In genomic region chr11:105915036-105915435, GRCh38 we compare ENCODE assay signal across 1 cellular context.
TF ChIP-seq lines count a peak whose summit lies in the region.

No MANE protein-coding gene starts in this region.

TF ChIP-seq in WTC11, 78 proteins besides CTCF, POLR2A, EP300 and RAD21 (continued from another document):
- TF ChIP-seq ZNF512 (CRISPR knock-in tag; IDR thresholded peaks at IDR 0.05; ENCODE audit: borderline replicate concordance) = no peak
- no peak for TF ChIP-seq SOX15 (CRISPR knock-in tag; IDR thresholded peaks at IDR 0.05)
- no peak for TF ChIP-seq ZBTB43 (CRISPR knock-in tag; IDR thresholded peaks at IDR 0.05)
- no peak for TF ChIP-seq RORB (CRISPR knock-in tag; IDR thresholded peaks at IDR 0.05)
- no peak for TF ChIP-seq USF1 (CRISPR knock-in tag; IDR thresholded peaks at IDR 0.05)
- TF ChIP-seq FOXP4 (CRISPR knock-in tag; IDR thresholded peaks at IDR 0.05) = no peak
- TF ChIP-seq TEAD4 (CRISPR knock-in tag; IDR thresholded peaks at IDR 0.05) = no peak
- no peak for TF ChIP-seq AR (CRISPR knock-in tag; IDR thresholded peaks at IDR 0.05)
- TF ChIP-seq HMGA2 (CRISPR knock-in tag; IDR thresholded peaks at IDR 0.05) = no peak
- no peak for TF ChIP-seq ATF3 (CRISPR knock-in tag; conservative IDR thresholded peaks at IDR 0.05)
- no peak for TF ChIP-seq SMAD4 (CRISPR knock-in tag; IDR thresholded peaks at IDR 0.05)
- no peak for TF ChIP-seq MXD4 (CRISPR knock-in tag; IDR thresholded peaks at IDR 0.05; ENCODE audit: borderline replicate concordance)
